Comparison of ENCODE assay signal across 1 cellular context in the genomic region with DNA sequence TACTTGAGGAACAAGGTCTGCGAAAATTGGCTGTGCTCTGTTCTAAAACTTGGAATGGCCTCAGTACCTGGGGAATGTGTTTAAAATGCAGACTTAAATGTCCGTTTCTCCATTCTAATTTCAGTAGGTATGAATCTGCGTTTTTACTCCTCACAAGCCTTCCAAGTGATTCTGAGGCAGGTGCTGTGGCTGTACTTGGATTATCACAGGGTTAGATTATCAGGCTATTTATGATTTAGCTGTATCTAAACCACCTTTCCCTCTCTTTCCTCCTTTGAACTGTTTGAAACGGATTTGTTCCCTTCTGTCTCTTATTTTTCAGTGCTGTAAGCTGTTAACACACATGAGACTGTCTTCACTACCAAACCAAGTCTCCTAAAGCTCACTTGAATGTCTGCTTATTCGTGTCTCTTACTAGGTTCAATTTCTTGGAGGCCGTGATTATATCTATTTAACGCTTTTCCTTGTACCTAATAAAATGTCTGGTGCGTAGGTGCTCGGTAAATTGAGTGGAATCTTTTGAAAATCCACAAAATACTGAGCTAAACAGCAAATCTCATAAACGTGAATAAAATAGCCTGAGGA.
A peak's percentile ranks its signal among the peaks of the same experiment; 100 is the strongest.
TF ChIP-seq lines count a peak whose summit lies in the region.

No MANE protein-coding gene starts in this region.

TF ChIP-seq in HepG2, 621 proteins besides CTCF, POLR2A, EP300 and RAD21 (continued from another document):
- TF ChIP-seq FIP1L1 (IDR thresholded peaks at IDR 0.05; ENCODE audit: borderline replicate concordance, insufficient read depth, low read depth, low read length), result no peak
- 0 out of 2 replicates have a peak, but pooled peaks have one; percentile 26 for TF ChIP-seq RARG (CRISPR knock-in tag; IDR thresholded peaks at IDR 0.05; ENCODE audit: low read depth)
- TF ChIP-seq CC2D1A (CRISPR knock-in tag; IDR thresholded peaks at IDR 0.05), result 0 out of 2 replicates have a peak, but pooled peaks have one; percentile 42
- TF ChIP-seq RNF2 (conservative IDR thresholded peaks at IDR 0.05; ENCODE audit: low read depth), result peak; percentile 24; the same call in 1 of the 2 replicates
- TF ChIP-seq TERF1 (CRISPR knock-in tag; IDR thresholded peaks at IDR 0.05), result 0 out of 2 replicates have a peak, but pooled peaks have one; percentile 56
- TF ChIP-seq, protein P1, sequence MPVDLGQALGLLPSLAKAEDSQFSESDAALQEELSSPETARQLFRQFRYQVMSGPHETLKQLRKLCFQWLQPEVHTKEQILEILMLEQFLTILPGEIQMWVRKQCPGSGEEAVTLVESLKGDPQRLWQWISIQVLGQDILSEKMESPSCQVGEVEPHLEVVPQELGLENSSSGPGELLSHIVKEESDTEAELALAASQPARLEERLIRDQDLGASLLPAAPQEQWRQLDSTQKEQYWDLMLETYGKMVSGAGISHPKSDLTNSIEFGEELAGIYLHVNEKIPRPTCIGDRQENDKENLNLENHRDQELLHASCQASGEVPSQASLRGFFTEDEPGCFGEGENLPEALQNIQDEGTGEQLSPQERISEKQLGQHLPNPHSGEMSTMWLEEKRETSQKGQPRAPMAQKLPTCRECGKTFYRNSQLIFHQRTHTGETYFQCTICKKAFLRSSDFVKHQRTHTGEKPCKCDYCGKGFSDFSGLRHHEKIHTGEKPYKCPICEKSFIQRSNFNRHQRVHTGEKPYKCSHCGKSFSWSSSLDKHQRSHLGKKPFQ (CRISPR knock-in tag; IDR thresholded peaks at IDR 0.05; ENCODE audit: insufficient replicate concordance), result peak; percentile 34
- no peak for TF ChIP-seq ZNF674 (CRISPR knock-in tag; IDR thresholded peaks at IDR 0.05; ENCODE audit: low read depth)
- 0 out of 2 replicates have a peak, but pooled peaks have one; percentile 0 for TF ChIP-seq CEBPG (CRISPR knock-in tag; IDR thresholded peaks at IDR 0.05)
- TF ChIP-seq ZNF792 (CRISPR knock-in tag; IDR thresholded peaks at IDR 0.05), result no peak
- TF ChIP-seq, protein P2, sequence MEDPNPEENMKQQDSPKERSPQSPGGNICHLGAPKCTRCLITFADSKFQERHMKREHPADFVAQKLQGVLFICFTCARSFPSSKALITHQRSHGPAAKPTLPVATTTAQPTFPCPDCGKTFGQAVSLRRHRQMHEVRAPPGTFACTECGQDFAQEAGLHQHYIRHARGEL (CRISPR knock-in tag; IDR thresholded peaks at IDR 0.05), result no peak
- TF ChIP-seq MTA3 (CRISPR knock-in tag; IDR thresholded peaks at IDR 0.05), result no peak
- 0 out of 2 replicates have a peak, but pooled peaks have one; percentile 45 for TF ChIP-seq ZNF317 (CRISPR knock-in tag; IDR thresholded peaks at IDR 0.05)
- TF ChIP-seq SOX13 (IDR thresholded peaks at IDR 0.05), result no peak
- peak in 1 of 2 experiments; percentile 3; a peak in 1 of 4 replicates for TF ChIP-seq SOX13 (CRISPR knock-in tag; conservative IDR thresholded peaks at IDR 0.05 in 1 of 2, IDR thresholded peaks at IDR 0.05 in 1 of 2)
- 0 out of 2 replicates have a peak, but pooled peaks have one; percentile 5 for TF ChIP-seq CREM (IDR thresholded peaks at IDR 0.05)
- no peak for TF ChIP-seq CREM (CRISPR knock-in tag; IDR thresholded peaks at IDR 0.05)
- no peak for TF ChIP-seq ARHGAP35 (CRISPR knock-in tag; IDR thresholded peaks at IDR 0.05; ENCODE audit: borderline replicate concordance)
- TF ChIP-seq KDM5B (CRISPR knock-in tag; IDR thresholded peaks at IDR 0.05; ENCODE audit: borderline replicate concordance), result no peak
- TF ChIP-seq, protein P3, sequence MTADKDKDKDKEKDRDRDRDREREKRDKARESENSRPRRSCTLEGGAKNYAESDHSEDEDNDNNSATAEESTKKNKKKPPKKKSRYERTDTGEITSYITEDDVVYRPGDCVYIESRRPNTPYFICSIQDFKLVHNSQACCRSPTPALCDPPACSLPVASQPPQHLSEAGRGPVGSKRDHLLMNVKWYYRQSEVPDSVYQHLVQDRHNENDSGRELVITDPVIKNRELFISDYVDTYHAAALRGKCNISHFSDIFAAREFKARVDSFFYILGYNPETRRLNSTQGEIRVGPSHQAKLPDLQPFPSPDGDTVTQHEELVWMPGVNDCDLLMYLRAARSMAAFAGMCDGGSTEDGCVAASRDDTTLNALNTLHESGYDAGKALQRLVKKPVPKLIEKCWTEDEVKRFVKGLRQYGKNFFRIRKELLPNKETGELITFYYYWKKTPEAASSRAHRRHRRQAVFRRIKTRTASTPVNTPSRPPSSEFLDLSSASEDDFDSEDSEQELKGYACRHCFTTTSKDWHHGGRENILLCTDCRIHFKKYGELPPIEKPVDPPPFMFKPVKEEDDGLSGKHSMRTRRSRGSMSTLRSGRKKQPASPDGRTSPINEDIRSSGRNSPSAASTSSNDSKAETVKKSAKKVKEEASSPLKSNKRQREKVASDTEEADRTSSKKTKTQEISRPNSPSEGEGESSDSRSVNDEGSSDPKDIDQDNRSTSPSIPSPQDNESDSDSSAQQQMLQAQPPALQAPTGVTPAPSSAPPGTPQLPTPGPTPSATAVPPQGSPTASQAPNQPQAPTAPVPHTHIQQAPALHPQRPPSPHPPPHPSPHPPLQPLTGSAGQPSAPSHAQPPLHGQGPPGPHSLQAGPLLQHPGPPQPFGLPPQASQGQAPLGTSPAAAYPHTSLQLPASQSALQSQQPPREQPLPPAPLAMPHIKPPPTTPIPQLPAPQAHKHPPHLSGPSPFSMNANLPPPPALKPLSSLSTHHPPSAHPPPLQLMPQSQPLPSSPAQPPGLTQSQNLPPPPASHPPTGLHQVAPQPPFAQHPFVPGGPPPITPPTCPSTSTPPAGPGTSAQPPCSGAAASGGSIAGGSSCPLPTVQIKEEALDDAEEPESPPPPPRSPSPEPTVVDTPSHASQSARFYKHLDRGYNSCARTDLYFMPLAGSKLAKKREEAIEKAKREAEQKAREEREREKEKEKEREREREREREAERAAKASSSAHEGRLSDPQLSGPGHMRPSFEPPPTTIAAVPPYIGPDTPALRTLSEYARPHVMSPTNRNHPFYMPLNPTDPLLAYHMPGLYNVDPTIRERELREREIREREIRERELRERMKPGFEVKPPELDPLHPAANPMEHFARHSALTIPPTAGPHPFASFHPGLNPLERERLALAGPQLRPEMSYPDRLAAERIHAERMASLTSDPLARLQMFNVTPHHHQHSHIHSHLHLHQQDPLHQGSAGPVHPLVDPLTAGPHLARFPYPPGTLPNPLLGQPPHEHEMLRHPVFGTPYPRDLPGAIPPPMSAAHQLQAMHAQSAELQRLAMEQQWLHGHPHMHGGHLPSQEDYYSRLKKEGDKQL (CRISPR knock-in tag; IDR thresholded peaks at IDR 0.05; ENCODE audit: low read depth), result no peak
- peak; percentile 9 for TF ChIP-seq ZNF614 (CRISPR knock-in tag; IDR thresholded peaks at IDR 0.05; ENCODE audit: borderline replicate concordance)
